Comparison of ENCODE assay signal across 16 cellular contexts in the genomic region with DNA sequence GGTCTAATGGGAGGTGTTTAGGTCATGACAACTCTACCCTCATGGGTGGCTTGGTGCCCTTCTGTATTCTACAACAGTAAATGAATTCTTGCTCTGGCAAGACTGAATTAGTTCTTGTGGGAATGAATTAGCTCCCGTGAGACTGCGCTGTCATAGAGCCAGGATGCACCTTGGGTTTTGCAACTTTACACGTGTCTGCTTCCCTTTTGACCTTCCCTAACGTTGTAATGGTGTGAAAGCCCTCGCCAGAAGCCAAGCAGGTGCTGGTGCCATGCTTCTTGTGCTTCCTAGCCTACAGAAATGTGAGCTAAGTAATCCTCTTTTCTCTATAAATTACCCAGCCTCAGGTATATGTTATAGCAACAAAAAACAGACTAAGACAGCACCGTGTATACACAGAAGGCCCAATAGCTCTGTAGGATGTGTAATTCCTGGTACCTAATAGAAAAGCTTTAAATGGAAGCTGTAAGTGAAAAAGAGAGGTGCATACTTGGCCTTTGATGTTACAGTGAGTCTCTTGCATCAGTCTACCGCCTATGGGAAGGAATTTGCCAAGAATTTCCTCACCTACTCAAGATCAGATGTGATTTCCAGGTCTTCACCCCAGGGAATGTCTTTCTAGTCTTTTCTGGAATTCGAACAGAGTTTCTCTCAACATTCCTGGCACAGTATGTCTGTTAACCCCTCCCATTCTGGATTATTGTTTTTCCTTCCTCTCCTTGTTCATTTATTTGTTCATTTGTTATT. TPM values are rescaled to one million over a fixed set of nuclear protein-coding genes. Genes with fewer than 3 reads are reported as not detected.
DNase-seq lines count a peak whose midpoint lies in the region; ATAC-seq and TF ChIP-seq lines count a peak whose summit lies in the region.
"Had no signal": no experiment of that assay in that cellular context is flagged by ENCODE, and none has a peak within 500 bp of the region (broad histone marks: within the 10 kb centered on the region; RNA-seq: fewer than 3 reads in every experiment).

No MANE protein-coding gene starts in this region.

- H2AFZ ChIP-seq in mesenchymal stem cell (ENCODE audit: low read depth, low read length), result no peak overlapping the region

- no peak for TF ChIP-seq RAD21 in Ishikawa (IDR thresholded peaks at IDR 0.05; ENCODE audit: low read depth)

- H3K9me3 ChIP-seq in Caco-2 (peaks cover 8% of the 10 kb centered on the region; the same call in 1 of the 2 replicates), mesenchymal stem cell (ENCODE audit: control insufficient read depth, low read length) (peaks cover 2% of the 10 kb centered on the region), mucosa of descending colon (peaks cover 4% of the 10 kb centered on the region)

- no peaks in the 10 kb centered on the region for H3K79me1 ChIP-seq in mesenchymal stem cell (replicated peaks; ENCODE audit: low read length, poor library complexity, severe bottlenecking)

- no peaks in the 10 kb centered on the region for H3K4me1 Mint-ChIP-seq in Caco-2 (ENCODE audit: low read depth, unreplicated experiment)

- BruUV-seq in Caco-2 (replicated peaks; lab: Mats Ljungman, UMichigan), result no TSS peak

- DNase-seq in Caco-2 (peak in 1 of 2 experiments; percentile 51), iPS DF 19.7 (ENCODE audit: low read depth, low spot score) (peak; percentile 90), mesenchymal stem cell (no peak), mucosa of descending colon (no peak), EL (no peak), OCI-M2 (lab: John Stamatoyannopoulos, UW; ENCODE audit: unreplicated experiment) (no peak)
- DNase-seq: C1 segment of cervical spinal cord, Kasumi-1, NCI-H1105 treated with DMSO at 0.1 percent for 48 hours, NCI-H187, NCI-H446, Right ventricle myocardium superior had no signal

- peaks cover 19% of the 10 kb centered on the region for H3K4me1 ChIP-seq in Caco-2
- H3K4me1 ChIP-seq in mesenchymal stem cell (ENCODE audit: control insufficient read depth, insufficient read depth, low read depth, low read length), result peaks cover 13% of the 10 kb centered on the region
- H3K4me1 ChIP-seq in mucosa of descending colon (ENCODE audit: low read depth), result no peaks in the 10 kb centered on the region

- no peak overlapping the region for H3K9ac ChIP-seq in mesenchymal stem cell (ENCODE audit: low read length)

- ATAC-seq in mucosa of descending colon (no peak), HG03457 (IDR thresholded peaks at IDR 0.05; ENCODE audit: unreplicated experiment) (no peak)
- ATAC-seq: Panc1 had no signal

- H3K9me3 Mint-ChIP-seq in Caco-2 (ENCODE audit: unreplicated experiment), result peaks cover 9% of the 10 kb centered on the region

- 45% methylated on average over 8 of the region's 8 CpGs for WGBS in mesenchymal stem cell

- no peak overlapping the region for H3K14ac ChIP-seq in mesenchymal stem cell (ENCODE audit: low read length in 2 of 2)

- intact Hi-C loops in Caco-2 (cut with micrococcal nuclease; ENCODE audit: unreplicated experiment) (loop anchor here (2.0 kb wide), 1 partner anchor 14 kb away; no protein-coding TSS in a partner anchor), mucosa of descending colon (cut with DNase I, micrococcal nuclease) (no loop called here)

- no peak overlapping the region for H3K23ac ChIP-seq in mesenchymal stem cell (ENCODE audit: low read length in 2 of 2)

- peak overlapping the region; percentile 70 for H3K27ac Mint-ChIP-seq in Caco-2 (ENCODE audit: unreplicated experiment)

- H3K36me3 ChIP-seq in Caco-2 (ENCODE audit: control insufficient read depth, insufficient read depth, low read length) (no peaks in the 10 kb centered on the region), mesenchymal stem cell (ENCODE audit: control insufficient read depth in 1 of 2, insufficient read depth in 2 of 2, low read depth in 1 of 2, low read length in 2 of 2) (no peaks in the 10 kb centered on the region), mucosa of descending colon (ENCODE audit: low read depth) (no peaks in the 10 kb centered on the region)

- H4K8ac ChIP-seq in mesenchymal stem cell (ENCODE audit: low read length), result no peak overlapping the region

- no peak overlapping the region for H3K4me2 ChIP-seq in mesenchymal stem cell (ENCODE audit: low read length, poor library complexity, severe bottlenecking)

- H3K27me3 ChIP-seq in Caco-2 (replicated peaks; ENCODE audit: control insufficient read depth, insufficient read depth, low read length) (no peaks in the 10 kb centered on the region), mesenchymal stem cell (ENCODE audit: control insufficient read depth in 1 of 2, insufficient read depth in 1 of 2, low read length in 2 of 2) (peaks cover 0 to 3% of the 10 kb centered on the region in 2 experiments)

- POLR2A ChIA-PET in Caco-2 (lab: Charles Lee), result no interaction called here

- peaks cover 2% of the 10 kb centered on the region for H3K27me3 Mint-ChIP-seq in Caco-2 (ENCODE audit: insufficient read depth, unreplicated experiment)

- H2BK12ac ChIP-seq in mesenchymal stem cell (ENCODE audit: low read length in 2 of 2), result no peak overlapping the region

- TF ChIP-seq EP300 in Ishikawa (IDR thresholded peaks at IDR 0.05; ENCODE audit: borderline replicate concordance), result no peak

- H3K4ac ChIP-seq in mesenchymal stem cell (ENCODE audit: low read depth in 1 of 2, low read length in 2 of 2), result no peak overlapping the region

- H3K18ac ChIP-seq in mesenchymal stem cell (ENCODE audit: low read depth in 1 of 2, low read length in 2 of 2), result no peak overlapping the region

- TF ChIP-seq CTCF in Caco-2 (IDR thresholded peaks at IDR 0.05; ENCODE audit: insufficient read depth in 1 of 2, low read depth in 1 of 2, low read length in 1 of 2, severe bottlenecking in 1 of 2, unreplicated experiment in 1 of 2) (no peak), mucosa of descending colon (IDR thresholded peaks at IDR 0.05) (no peak)

- H3K4me3 ChIP-seq in Caco-2 (ENCODE audit: low read depth, low read length) (no peak overlapping the region), mesenchymal stem cell (ENCODE audit: insufficient read depth in 1 of 2, low read depth in 1 of 2, low read length in 2 of 2) (no peak overlapping the region), mucosa of descending colon (no peak overlapping the region)

- no peak overlapping the region for H2BK15ac ChIP-seq in mesenchymal stem cell (ENCODE audit: low read depth, poor library complexity, severe bottlenecking)

- H4K91ac ChIP-seq in mesenchymal stem cell (ENCODE audit: low read length), result no peak overlapping the region

- H3K27ac ChIP-seq in mesenchymal stem cell (ENCODE audit: low read length, poor library complexity, severe bottlenecking), result no peak overlapping the region

- no peaks in the 10 kb centered on the region for H3K36me3 Mint-ChIP-seq in Caco-2 (ENCODE audit: insufficient read depth, unreplicated experiment)

- no peak overlapping the region for H3K4me3 Mint-ChIP-seq in Caco-2 (ENCODE audit: unreplicated experiment)

- no peak overlapping the region for H2BK5ac ChIP-seq in mesenchymal stem cell (ENCODE audit: low read depth, low read length, poor library complexity, severe bottlenecking)

- H2AK5ac ChIP-seq in mesenchymal stem cell (ENCODE audit: low read length, severe bottlenecking), result peak overlapping the region; percentile 69

- CTCF ChIA-PET in Caco-2 (lab: Charles Lee), result interaction anchor here (1.5 to 1.6 kb wide), 2 partner anchors 61 to 128 kb away, joined by 4 to 7 read pairs; no protein-coding TSS in a partner anchor

- no peak overlapping the region for H2BK120ac ChIP-seq in mesenchymal stem cell (ENCODE audit: low read depth, low read length)

TF ChIP-seq in Ishikawa, 13 proteins besides CTCF, POLR2A, EP300 and RAD21:
- TF ChIP-seq CEBPB (IDR thresholded peaks at IDR 0.05), result no peak
- no peak for TF ChIP-seq FOXM1 (IDR thresholded peaks at IDR 0.05; ENCODE audit: borderline replicate concordance, low read depth)
- 0 out of 2 replicates have a peak, but pooled peaks have one; percentile 21 for TF ChIP-seq TEAD4 (IDR thresholded peaks at IDR 0.05)
- TF ChIP-seq, protein P1, sequence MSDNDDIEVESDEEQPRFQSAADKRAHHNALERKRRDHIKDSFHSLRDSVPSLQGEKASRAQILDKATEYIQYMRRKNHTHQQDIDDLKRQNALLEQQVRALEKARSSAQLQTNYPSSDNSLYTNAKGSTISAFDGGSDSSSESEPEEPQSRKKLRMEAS (IDR thresholded peaks at IDR 0.05), result no peak
- TF ChIP-seq CREB1 (IDR thresholded peaks at IDR 0.05; ENCODE audit: low read depth), result no peak
- TF ChIP-seq, protein P2, sequence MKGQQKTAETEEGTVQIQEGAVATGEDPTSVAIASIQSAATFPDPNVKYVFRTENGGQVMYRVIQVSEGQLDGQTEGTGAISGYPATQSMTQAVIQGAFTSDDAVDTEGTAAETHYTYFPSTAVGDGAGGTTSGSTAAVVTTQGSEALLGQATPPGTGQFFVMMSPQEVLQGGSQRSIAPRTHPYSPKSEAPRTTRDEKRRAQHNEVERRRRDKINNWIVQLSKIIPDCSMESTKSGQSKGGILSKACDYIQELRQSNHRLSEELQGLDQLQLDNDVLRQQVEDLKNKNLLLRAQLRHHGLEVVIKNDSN (IDR thresholded peaks at IDR 0.05), result no peak

RNA-seq across cellular contexts. Expression of a gene that starts 3.2 kb away (rescaled TPM):
- total RNA-seq in Caco-2 (2022), result 4.7 and 5.6 TPM in 2 replicates
- polyA plus RNA-seq in mesenchymal stem cell (2013, experiment 1 of 2), result 0.28 TPM
- 0.22 TPM for polyA plus RNA-seq in mesenchymal stem cell (2013, experiment 2 of 2)
- 1 to 10 TPM; 1.2 to 2.1 (median 1.5) TPM for total RNA-seq in mucosa of descending colon
- total RNA-seq: A172 had no signal
